Comparison of ENCODE assay signal across 20 cellular contexts in genomic region chr2:9760911-9761228, GRCh38.
A peak's percentile ranks its signal among the peaks of the same experiment; 100 is the strongest.
DNase-seq lines count a peak whose midpoint lies in the region; ATAC-seq, FAIRE-seq and TF ChIP-seq lines count a peak whose summit lies in the region.
"Had no signal": no experiment of that assay in that cellular context is flagged by ENCODE, and none has a peak within 500 bp of the region (broad histone marks: within the 10 kb centered on the region; RNA-seq: fewer than 3 reads in every experiment).

No MANE protein-coding gene starts in this region.

- peak; percentile 20 for FAIRE-seq in urothelium cell line (lab: Jason Lieb, UNC)

- no peaks in the 10 kb centered on the region for H4K20me1 ChIP-seq in Loucy (ENCODE audit: insufficient read depth, low read length, poor library complexity, severe bottlenecking)

- H3K27ac Mint-ChIP-seq in activated T-helper 17 cell treated with anti-CD3 and anti-CD28 coated beads, Interleukin-2, amount 50 U/mL, for 72 hours = peak overlapping the region; percentile 76
- H3K27ac Mint-ChIP-seq: activated naive CD8-positive, alpha-beta T cell had no signal

- DNase-seq in right atrium auricular region (ENCODE audit: low spot score) (no peak), right cardiac atrium (no peak), urothelium cell line (ENCODE audit: low spot score) (no peak), foreskin fibroblast (no peak), pons (ENCODE audit: low spot score) (no peak)
- DNase-seq: activated CD4-positive, alpha-beta T cell treated with anti-CD3 and anti-CD28 coated beads, Interleukin-2, amount 50 U/mL, for 48 hours; activated T-cell treated with anti-CD3 and anti-CD28 coated beads, Interleukin-2, amount 50 U/mL, for 4 hours; cerebellar nuclear complex; effector CD8-positive, alpha-beta T cell; HCEC 1CT; KG1; kidney glomerular epithelial cell; NCI-H1092 treated with DMSO at 0.1 percent for 48 hours; stimulated activated CD4-positive, alpha-beta T cell treated with anti-CD3 and anti-CD28 coated beads, Interleukin-4, amount 100 ng/mL, for 1 hour; stimulated activated naive CD8-positive, alpha-beta T cell treated with anti-CD3 and anti-CD28 coated beads, Interleukin-15, Interleukin-2, amounts not matched to agents 100 U/mL and 50 U/mL, for 24 hours; WERI-Rb-1 had no signal

- H3K9me2 ChIP-seq in Loucy (replicated peaks; ENCODE audit: low read depth, low read length) = no peaks in the 10 kb centered on the region

- H3K4me1 ChIP-seq in right atrium auricular region = peaks cover 0 to 84% of the 10 kb centered on the region in 2 donors
- H3K4me1 ChIP-seq in right cardiac atrium (ENCODE audit: control insufficient read depth, insufficient read depth, low read length) = peaks cover 4% of the 10 kb centered on the region
- H3K4me1 ChIP-seq in Loucy (ENCODE audit: insufficient read depth, low read length, poor library complexity, severe bottlenecking) = peaks cover 24% of the 10 kb centered on the region

- intact Hi-C loops in right cardiac atrium (cut with DNase I) = no loop called here

- no peak for ATAC-seq in right cardiac atrium
- no peak for ATAC-seq in activated T-helper 17 cell treated with anti-CD3 and anti-CD28 coated beads, Interleukin-2, amount 50 U/mL, for 72 hours (replicated peaks)
- ATAC-seq: stimulated activated naive CD8-positive, alpha-beta T cell treated with anti-CD3 and anti-CD28 coated beads, Interleukin-15, Interleukin-2, amounts not matched to agents 100 U/mL and 50 U/mL, for 24 hours had no signal

- peak overlapping the region; percentile 33 for H3K9ac ChIP-seq in Loucy (ENCODE audit: low read depth, low read length, poor library complexity, severe bottlenecking)

- 83% methylated on average over 6 of the region's 6 CpGs for WGBS in right cardiac atrium

- no peaks in the 10 kb centered on the region for H3K27me3 Mint-ChIP-seq in activated T-helper 17 cell treated with anti-CD3 and anti-CD28 coated beads, Interleukin-2, amount 50 U/mL, for 72 hours

- H3K36me3 ChIP-seq in right atrium auricular region = no peaks in the 10 kb centered on the region
- H3K36me3 ChIP-seq in Loucy (ENCODE audit: insufficient read depth, low read length) = no peaks in the 10 kb centered on the region
- H3K36me3 ChIP-seq: tibial artery, WERI-Rb-1 had no signal

- H3K4me2 ChIP-seq in Loucy (ENCODE audit: low read depth, low read length, poor library complexity, severe bottlenecking) = peak overlapping the region; percentile 48

- H3K4me3 ChIP-seq in right atrium auricular region (no peak overlapping the region), right cardiac atrium (ENCODE audit: low read length) (no peak overlapping the region), Loucy (ENCODE audit: low read length, poor library complexity, severe bottlenecking) (no peak overlapping the region), foreskin fibroblast (ENCODE audit: low read depth in 1 of 2, low read length in 2 of 2) (no peak overlapping the region)
- H3K4me3 ChIP-seq: tibial artery had no signal

- H2AFZ ChIP-seq in Loucy (ENCODE audit: low read length) = peak overlapping the region; percentile 17; the same call in 1 of the 2 replicates

- peaks cover 34% of the 10 kb centered on the region for H3K4me1 Mint-ChIP-seq in activated T-helper 17 cell treated with anti-CD3 and anti-CD28 coated beads, Interleukin-2, amount 50 U/mL, for 72 hours

- peak overlapping the region; percentile 19 for H3K4me3 Mint-ChIP-seq in activated T-helper 17 cell treated with anti-CD3 and anti-CD28 coated beads, Interleukin-2, amount 50 U/mL, for 72 hours
- H3K4me3 Mint-ChIP-seq: activated naive CD8-positive, alpha-beta T cell; activated T-cell treated with anti-CD3 and anti-CD28 coated beads, Interleukin-2, amount 50 U/mL, for 4 hours had no signal

- H3K27ac ChIP-seq in right atrium auricular region (peak overlapping the region; percentile 70 to 72), right cardiac atrium (ENCODE audit: low read length) (no peak overlapping the region)
- H3K27ac ChIP-seq: tibial artery, WERI-Rb-1 had no signal

- peaks cover 5% of the 10 kb centered on the region for H3K36me3 Mint-ChIP-seq in activated T-helper 17 cell treated with anti-CD3 and anti-CD28 coated beads, Interleukin-2, amount 50 U/mL, for 72 hours (ENCODE audit: low read depth)
- H3K36me3 Mint-ChIP-seq: activated naive CD8-positive, alpha-beta T cell had no signal

- no peaks in the 10 kb centered on the region for H3K79me2 ChIP-seq in Loucy (ENCODE audit: insufficient read depth, low read length)

- H3K9me3 Mint-ChIP-seq in activated T-helper 17 cell treated with anti-CD3 and anti-CD28 coated beads, Interleukin-2, amount 50 U/mL, for 72 hours = no peaks in the 10 kb centered on the region
- H3K9me3 Mint-ChIP-seq: activated T-cell treated with anti-CD3 and anti-CD28 coated beads, Interleukin-2, amount 50 U/mL, for 4 hours had no signal

- H3F3A ChIP-seq in Loucy (ENCODE audit: low read depth) = peaks cover 12% of the 10 kb centered on the region; the same call in 1 of the 2 replicates

- H3K27me3 ChIP-seq in right atrium auricular region (no peaks in the 10 kb centered on the region), right cardiac atrium (ENCODE audit: control insufficient read depth, insufficient read depth) (no peaks in the 10 kb centered on the region), Loucy (ENCODE audit: insufficient read depth, low read length, poor library complexity, severe bottlenecking) (no peaks in the 10 kb centered on the region)
- H3K27me3 ChIP-seq: tibial artery had no signal

- no peak for TF ChIP-seq CTCF in right atrium auricular region (IDR thresholded peaks at IDR 0.05)
- TF ChIP-seq CTCF in Loucy (conservative IDR thresholded peaks at IDR 0.05; ENCODE audit: low read length) = no peak
- TF ChIP-seq CTCF in foreskin fibroblast (IDR thresholded peaks at IDR 0.05; ENCODE audit: low read depth, low read length) = no peak

- H3K9me3 ChIP-seq in right atrium auricular region = no peaks in the 10 kb centered on the region
- H3K9me3 ChIP-seq in right cardiac atrium (ENCODE audit: control insufficient read depth, low read length) = no peaks in the 10 kb centered on the region
- no peaks in the 10 kb centered on the region for H3K9me3 ChIP-seq in Loucy (ENCODE audit: insufficient read depth, low read depth, low read length)
- H3K9me3 ChIP-seq: tibial artery had no signal
